In the genomic region with DNA sequence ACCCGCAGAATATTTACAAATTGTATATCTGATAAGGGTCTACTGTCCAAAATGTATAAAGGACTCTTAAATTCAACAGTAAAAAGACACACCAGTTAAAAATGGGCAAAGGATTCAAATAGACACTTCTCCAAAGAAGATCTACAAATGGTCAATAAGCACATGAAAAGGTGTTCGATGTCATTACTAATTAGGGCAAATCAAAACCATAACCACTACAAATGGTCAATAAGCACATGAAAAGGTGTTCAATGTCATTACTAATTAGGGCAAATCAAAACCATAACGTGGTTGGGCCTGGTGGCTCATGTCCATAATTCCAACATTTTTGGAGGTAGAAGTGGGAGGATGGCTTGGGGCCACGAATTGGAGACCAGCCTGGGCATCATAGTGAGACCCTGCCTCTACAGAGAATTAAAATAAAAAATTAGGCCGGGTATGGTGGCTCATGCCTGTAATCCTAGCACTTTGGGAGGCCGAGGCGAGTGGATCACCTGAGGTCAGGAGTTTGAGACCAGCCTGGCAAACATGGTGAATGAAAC, we compare ENCODE assay signal across 1 cellular context.
TF ChIP-seq lines count a peak whose summit lies in the region.

No MANE protein-coding gene starts in this region.

TF ChIP-seq in GM12878, 131 proteins besides CTCF, POLR2A, EP300 and RAD21 (continued from another document):
- TF ChIP-seq EGR1 (IDR thresholded peaks at IDR 0.05; ENCODE audit: borderline replicate concordance in 1 of 2, low read depth in 2 of 2, low read length in 2 of 2) (no peak), CHD4 (IDR thresholded peaks at IDR 0.05) (no peak), NR2C1 (IDR thresholded peaks at IDR 0.05) (no peak), NFXL1 (IDR thresholded peaks at IDR 0.05; ENCODE audit: borderline replicate concordance) (no peak), ZNF217 (IDR thresholded peaks at IDR 0.05) (no peak), SUPT20H (IDR thresholded peaks at IDR 0.05; ENCODE audit: borderline replicate concordance, control insufficient read depth, low read depth, low read length) (no peak), RBBP5 (conservative IDR thresholded peaks at IDR 0.05) (no peak), HCFC1 (IDR thresholded peaks at IDR 0.05; ENCODE audit: low read length) (no peak), ZBED1 (IDR thresholded peaks at IDR 0.05; ENCODE audit: borderline replicate concordance) (no peak), JUNB (IDR thresholded peaks at IDR 0.05) (no peak), ETV6 (conservative IDR thresholded peaks at IDR 0.05 in 1 of 2, IDR thresholded peaks at IDR 0.05 in 1 of 2; ENCODE audit: borderline replicate concordance in 1 of 2, low read depth in 1 of 2) (no peak), TBL1XR1 (IDR thresholded peaks at IDR 0.05; ENCODE audit: low read depth, low read length) (no peak)
- TF ChIP-seq, protein P1, sequence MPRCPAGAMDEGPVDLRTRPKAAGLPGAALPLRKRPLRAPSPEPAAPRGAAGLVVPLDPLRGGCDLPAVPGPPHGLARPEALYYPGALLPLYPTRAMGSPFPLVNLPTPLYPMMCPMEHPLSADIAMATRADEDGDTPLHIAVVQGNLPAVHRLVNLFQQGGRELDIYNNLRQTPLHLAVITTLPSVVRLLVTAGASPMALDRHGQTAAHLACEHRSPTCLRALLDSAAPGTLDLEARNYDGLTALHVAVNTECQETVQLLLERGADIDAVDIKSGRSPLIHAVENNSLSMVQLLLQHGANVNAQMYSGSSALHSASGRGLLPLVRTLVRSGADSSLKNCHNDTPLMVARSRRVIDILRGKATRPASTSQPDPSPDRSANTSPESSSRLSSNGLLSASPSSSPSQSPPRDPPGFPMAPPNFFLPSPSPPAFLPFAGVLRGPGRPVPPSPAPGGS (IDR thresholded peaks at IDR 0.05; ENCODE audit: borderline replicate concordance, insufficient read depth, low read depth, low read length, poor library complexity, severe bottlenecking): no peak
